Comparison of ENCODE assay signal across 1 cellular context in the genomic region with DNA sequence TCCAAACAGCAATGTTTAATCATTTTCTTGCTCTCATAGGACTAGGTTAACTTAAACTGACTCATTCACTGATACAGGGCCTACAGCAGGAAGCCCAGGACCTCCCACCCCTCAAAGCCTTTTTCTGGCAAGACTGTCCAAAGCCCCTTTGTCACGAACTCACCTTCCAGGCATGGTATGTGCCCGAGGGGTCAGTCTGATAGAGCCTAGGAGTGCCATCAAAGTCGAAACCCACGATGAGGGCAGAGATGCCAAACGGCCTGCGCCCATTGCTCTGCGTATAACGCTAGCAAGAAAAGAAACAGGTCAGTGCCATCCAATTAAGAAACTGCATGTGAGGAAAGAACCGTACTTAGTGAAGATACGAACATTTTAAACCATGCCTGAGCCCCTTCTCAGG.
TF ChIP-seq lines count a peak whose summit lies in the region.

No MANE protein-coding gene starts in this region.

TF ChIP-seq in WTC11, 78 proteins besides CTCF, POLR2A, EP300 and RAD21 (continued from another document):
- TF ChIP-seq, protein P1, sequence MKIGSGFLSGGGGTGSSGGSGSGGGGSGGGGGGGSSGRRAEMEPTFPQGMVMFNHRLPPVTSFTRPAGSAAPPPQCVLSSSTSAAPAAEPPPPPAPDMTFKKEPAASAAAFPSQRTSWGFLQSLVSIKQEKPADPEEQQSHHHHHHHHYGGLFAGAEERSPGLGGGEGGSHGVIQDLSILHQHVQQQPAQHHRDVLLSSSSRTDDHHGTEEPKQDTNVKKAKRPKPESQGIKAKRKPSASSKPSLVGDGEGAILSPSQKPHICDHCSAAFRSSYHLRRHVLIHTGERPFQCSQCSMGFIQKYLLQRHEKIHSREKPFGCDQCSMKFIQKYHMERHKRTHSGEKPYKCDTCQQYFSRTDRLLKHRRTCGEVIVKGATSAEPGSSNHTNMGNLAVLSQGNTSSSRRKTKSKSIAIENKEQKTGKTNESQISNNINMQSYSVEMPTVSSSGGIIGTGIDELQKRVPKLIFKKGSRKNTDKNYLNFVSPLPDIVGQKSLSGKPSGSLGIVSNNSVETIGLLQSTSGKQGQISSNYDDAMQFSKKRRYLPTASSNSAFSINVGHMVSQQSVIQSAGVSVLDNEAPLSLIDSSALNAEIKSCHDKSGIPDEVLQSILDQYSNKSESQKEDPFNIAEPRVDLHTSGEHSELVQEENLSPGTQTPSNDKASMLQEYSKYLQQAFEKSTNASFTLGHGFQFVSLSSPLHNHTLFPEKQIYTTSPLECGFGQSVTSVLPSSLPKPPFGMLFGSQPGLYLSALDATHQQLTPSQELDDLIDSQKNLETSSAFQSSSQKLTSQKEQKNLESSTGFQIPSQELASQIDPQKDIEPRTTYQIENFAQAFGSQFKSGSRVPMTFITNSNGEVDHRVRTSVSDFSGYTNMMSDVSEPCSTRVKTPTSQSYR (CRISPR knock-in tag; IDR thresholded peaks at IDR 0.05): no peak
- TF ChIP-seq, protein P2, sequence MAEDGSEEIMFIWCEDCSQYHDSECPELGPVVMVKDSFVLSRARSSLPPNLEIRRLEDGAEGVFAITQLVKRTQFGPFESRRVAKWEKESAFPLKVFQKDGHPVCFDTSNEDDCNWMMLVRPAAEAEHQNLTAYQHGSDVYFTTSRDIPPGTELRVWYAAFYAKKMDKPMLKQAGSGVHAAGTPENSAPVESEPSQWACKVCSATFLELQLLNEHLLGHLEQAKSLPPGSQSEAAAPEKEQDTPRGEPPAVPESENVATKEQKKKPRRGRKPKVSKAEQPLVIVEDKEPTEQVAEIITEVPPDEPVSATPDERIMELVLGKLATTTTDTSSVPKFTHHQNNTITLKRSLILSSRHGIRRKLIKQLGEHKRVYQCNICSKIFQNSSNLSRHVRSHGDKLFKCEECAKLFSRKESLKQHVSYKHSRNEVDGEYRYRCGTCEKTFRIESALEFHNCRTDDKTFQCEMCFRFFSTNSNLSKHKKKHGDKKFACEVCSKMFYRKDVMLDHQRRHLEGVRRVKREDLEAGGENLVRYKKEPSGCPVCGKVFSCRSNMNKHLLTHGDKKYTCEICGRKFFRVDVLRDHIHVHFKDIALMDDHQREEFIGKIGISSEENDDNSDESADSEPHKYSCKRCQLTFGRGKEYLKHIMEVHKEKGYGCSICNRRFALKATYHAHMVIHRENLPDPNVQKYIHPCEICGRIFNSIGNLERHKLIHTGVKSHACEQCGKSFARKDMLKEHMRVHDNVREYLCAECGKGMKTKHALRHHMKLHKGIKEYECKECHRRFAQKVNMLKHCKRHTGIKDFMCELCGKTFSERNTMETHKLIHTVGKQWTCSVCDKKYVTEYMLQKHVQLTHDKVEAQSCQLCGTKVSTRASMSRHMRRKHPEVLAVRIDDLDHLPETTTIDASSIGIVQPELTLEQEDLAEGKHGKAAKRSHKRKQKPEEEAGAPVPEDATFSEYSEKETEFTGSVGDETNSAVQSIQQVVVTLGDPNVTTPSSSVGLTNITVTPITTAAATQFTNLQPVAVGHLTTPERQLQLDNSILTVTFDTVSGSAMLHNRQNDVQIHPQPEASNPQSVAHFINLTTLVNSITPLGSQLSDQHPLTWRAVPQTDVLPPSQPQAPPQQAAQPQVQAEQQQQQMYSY (CRISPR knock-in tag; IDR thresholded peaks at IDR 0.05): no peak
- TF ChIP-seq, protein P3, sequence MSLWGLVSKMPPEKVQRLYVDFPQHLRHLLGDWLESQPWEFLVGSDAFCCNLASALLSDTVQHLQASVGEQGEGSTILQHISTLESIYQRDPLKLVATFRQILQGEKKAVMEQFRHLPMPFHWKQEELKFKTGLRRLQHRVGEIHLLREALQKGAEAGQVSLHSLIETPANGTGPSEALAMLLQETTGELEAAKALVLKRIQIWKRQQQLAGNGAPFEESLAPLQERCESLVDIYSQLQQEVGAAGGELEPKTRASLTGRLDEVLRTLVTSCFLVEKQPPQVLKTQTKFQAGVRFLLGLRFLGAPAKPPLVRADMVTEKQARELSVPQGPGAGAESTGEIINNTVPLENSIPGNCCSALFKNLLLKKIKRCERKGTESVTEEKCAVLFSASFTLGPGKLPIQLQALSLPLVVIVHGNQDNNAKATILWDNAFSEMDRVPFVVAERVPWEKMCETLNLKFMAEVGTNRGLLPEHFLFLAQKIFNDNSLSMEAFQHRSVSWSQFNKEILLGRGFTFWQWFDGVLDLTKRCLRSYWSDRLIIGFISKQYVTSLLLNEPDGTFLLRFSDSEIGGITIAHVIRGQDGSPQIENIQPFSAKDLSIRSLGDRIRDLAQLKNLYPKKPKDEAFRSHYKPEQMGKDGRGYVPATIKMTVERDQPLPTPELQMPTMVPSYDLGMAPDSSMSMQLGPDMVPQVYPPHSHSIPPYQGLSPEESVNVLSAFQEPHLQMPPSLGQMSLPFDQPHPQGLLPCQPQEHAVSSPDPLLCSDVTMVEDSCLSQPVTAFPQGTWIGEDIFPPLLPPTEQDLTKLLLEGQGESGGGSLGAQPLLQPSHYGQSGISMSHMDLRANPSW (CRISPR knock-in tag; conservative IDR thresholded peaks at IDR 0.05; ENCODE audit: low read depth): no peak
- no peak for TF ChIP-seq ZNF219 (CRISPR knock-in tag; IDR thresholded peaks at IDR 0.05; ENCODE audit: borderline replicate concordance)
- no peak for TF ChIP-seq OVOL2 (CRISPR knock-in tag; IDR thresholded peaks at IDR 0.05; ENCODE audit: borderline replicate concordance)
- no peak for TF ChIP-seq GRHL2 (CRISPR knock-in tag; IDR thresholded peaks at IDR 0.05; ENCODE audit: insufficient replicate concordance, severe bottlenecking)
- TF ChIP-seq, protein P4, sequence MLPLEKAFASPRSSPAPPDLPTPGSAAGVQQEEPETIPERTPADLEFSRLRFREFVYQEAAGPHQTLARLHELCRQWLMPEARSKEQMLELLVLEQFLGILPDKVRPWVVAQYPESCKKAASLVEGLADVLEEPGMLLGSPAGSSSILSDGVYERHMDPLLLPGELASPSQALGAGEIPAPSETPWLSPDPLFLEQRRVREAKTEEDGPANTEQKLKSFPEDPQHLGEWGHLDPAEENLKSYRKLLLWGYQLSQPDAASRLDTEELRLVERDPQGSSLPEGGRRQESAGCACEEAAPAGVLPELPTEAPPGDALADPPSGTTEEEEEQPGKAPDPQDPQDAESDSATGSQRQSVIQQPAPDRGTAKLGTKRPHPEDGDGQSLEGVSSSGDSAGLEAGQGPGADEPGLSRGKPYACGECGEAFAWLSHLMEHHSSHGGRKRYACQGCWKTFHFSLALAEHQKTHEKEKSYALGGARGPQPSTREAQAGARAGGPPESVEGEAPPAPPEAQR (CRISPR knock-in tag; IDR thresholded peaks at IDR 0.05): no peak
- no peak for TF ChIP-seq ZNF138 (CRISPR knock-in tag; conservative IDR thresholded peaks at IDR 0.05)
